2 cellular contexts compared by ENCODE assay signal in genomic region chr11:22832315-22833041, GRCh38.
TF ChIP-seq lines count a peak whose summit lies in the region.

No MANE protein-coding gene starts in this region.

TF ChIP-seq in HepG2, 621 proteins besides CTCF, POLR2A, EP300 and RAD21 (continues in another document):
- TF ChIP-seq HNF4A (CRISPR knock-in tag; IDR thresholded peaks at IDR 0.05) (peak; percentile 25; the same call in 1 of the 2 replicates), NR2F1 (CRISPR knock-in tag; IDR thresholded peaks at IDR 0.05) (peak; percentile 14 to 31; a peak in 1 of 4 replicates), SP5 (CRISPR knock-in tag; IDR thresholded peaks at IDR 0.05; ENCODE audit: borderline replicate concordance, low read depth) (peak; percentile 38; the same call in 1 of the 2 replicates), HES4 (CRISPR knock-in tag; IDR thresholded peaks at IDR 0.05; ENCODE audit: borderline replicate concordance) (no peak), CENPBD1 (CRISPR knock-in tag; IDR thresholded peaks at IDR 0.05; ENCODE audit: borderline replicate concordance, low read depth) (no peak), ZNF646 (CRISPR knock-in tag; IDR thresholded peaks at IDR 0.05) (no peak), CREBL2 (CRISPR knock-in tag; IDR thresholded peaks at IDR 0.05; ENCODE audit: borderline replicate concordance) (no peak), ZNF503 (CRISPR knock-in tag; IDR thresholded peaks at IDR 0.05) (no peak), HMG20A (CRISPR knock-in tag; IDR thresholded peaks at IDR 0.05; ENCODE audit: borderline replicate concordance) (no peak), POGZ (CRISPR knock-in tag; IDR thresholded peaks at IDR 0.05) (0 out of 2 replicates have a peak, but pooled peaks have one; percentile 46), HDAC2 (CRISPR knock-in tag; IDR thresholded peaks at IDR 0.05) (no peak), ZNF878 (CRISPR knock-in tag; IDR thresholded peaks at IDR 0.05) (no peak), MIXL1 (CRISPR knock-in tag; IDR thresholded peaks at IDR 0.05) (0 out of 2 replicates have a peak, but pooled peaks have one; percentile 9), REPIN1 (CRISPR knock-in tag; IDR thresholded peaks at IDR 0.05; ENCODE audit: borderline replicate concordance, low read depth) (no peak), TRAFD1 (CRISPR knock-in tag; IDR thresholded peaks at IDR 0.05; ENCODE audit: borderline replicate concordance) (no peak), ZNF703 (CRISPR knock-in tag; IDR thresholded peaks at IDR 0.05; ENCODE audit: borderline replicate concordance) (no peak), RBFOX2 (IDR thresholded peaks at IDR 0.05; ENCODE audit: low read depth, low read length) (no peak), GLI4 (CRISPR knock-in tag; IDR thresholded peaks at IDR 0.05; ENCODE audit: borderline replicate concordance) (no peak), REXO4 (CRISPR knock-in tag; IDR thresholded peaks at IDR 0.05; ENCODE audit: borderline replicate concordance) (no peak)

TF ChIP-seq in SK-N-SH treated with all-trans-retinoic acid at 6 μM for 48 hours, 23 proteins besides CTCF, POLR2A, EP300 and RAD21:
- TF ChIP-seq GLIS3 (CRISPR knock-in tag; IDR thresholded peaks at IDR 0.05) (no peak), ZC3H10 (CRISPR knock-in tag; IDR thresholded peaks at IDR 0.05) (no peak), ZFP3 (CRISPR knock-in tag; IDR thresholded peaks at IDR 0.05) (no peak), TSHZ2 (CRISPR knock-in tag; IDR thresholded peaks at IDR 0.05) (no peak), ISL1 (CRISPR knock-in tag; IDR thresholded peaks at IDR 0.05) (0 out of 2 replicates have a peak, but pooled peaks have one; percentile 18), ZFP30 (CRISPR knock-in tag; IDR thresholded peaks at IDR 0.05) (no peak), PATZ1 (CRISPR knock-in tag; IDR thresholded peaks at IDR 0.05; ENCODE audit: borderline replicate concordance) (no peak), PPARA (CRISPR knock-in tag; IDR thresholded peaks at IDR 0.05; ENCODE audit: borderline replicate concordance) (no peak)
TF ChIP-seq in SK-N-SH treated with all-trans-retinoic acid at 6 μM for 48 hours: peak in this region for 1.
